ENCODE assay signal across 21 cellular contexts in the genomic region with DNA sequence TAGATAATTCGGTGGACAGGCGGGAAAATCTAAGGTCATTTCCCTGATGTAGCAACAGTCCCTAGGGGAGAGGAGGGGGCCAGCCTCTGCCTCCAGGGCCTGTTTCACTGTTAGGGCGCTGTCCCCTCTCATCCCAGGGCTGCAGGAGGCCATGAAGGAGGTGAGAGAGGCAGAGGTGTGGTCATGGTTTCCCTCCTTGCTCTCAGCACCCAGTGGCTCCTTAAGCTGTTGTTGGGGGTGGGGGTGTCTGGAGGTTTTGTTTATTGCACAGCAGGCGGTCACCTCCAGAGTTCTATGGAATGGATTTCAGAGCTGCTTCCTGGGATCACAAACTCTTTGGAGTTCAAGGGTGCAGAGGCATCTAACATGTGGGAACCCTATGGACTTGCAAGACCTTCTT.
"Had no signal": no experiment of that assay in that cellular context is flagged by ENCODE, and none has a peak within 500 bp of the region (broad histone marks: within the 10 kb centered on the region; RNA-seq: fewer than 3 reads in every experiment).

No MANE protein-coding gene starts in this region.

- H3K36me3 ChIP-seq: cardiac muscle cell, tibial nerve, vagina had no signal

- H3K27ac ChIP-seq: cardiac muscle cell, foreskin keratinocyte, hepatocyte, skin epidermis, tibial nerve, vagina had no signal

- H3K4me3 ChIP-seq: cardiac muscle cell, hepatocyte, skin epidermis, tibial nerve, vagina had no signal

- H3K4me3 Mint-ChIP-seq: activated CD4-positive, alpha-beta T cell treated with anti-CD3 and anti-CD28 coated beads, Interleukin-2, amount 10 ng/mL, durations not matched to agents 7 days and 5 days; activated naive CD8-positive, alpha-beta T cell treated with anti-CD3 and anti-CD28 coated beads, Interleukin-2, amount 10 ng/mL, durations not matched to agents 7 days and 5 days; activated T-helper 17 cell treated with anti-CD3 and anti-CD28 coated beads, Interleukin-2, amount 50 U/mL, for 72 hours; effector memory CD8-positive, alpha-beta T cell; naive thymus-derived CD8-positive, alpha-beta T cell; stimulated activated naive CD8-positive, alpha-beta T cell treated with anti-CD3 and anti-CD28 coated beads, Interleukin-15, Interleukin-2, amounts not matched to agents 100 ng/mL and 50 ng/mL, for 24 hours; T-helper 1 cell treated with Interleukin-12 subunit alpha and Interleukin-12 subunit beta and Interleukin-4 antibody, amounts not matched to agents 30 μg/mL and 1 μg/mL, for 36 hours had no signal

- DNase-seq: activated CD4-positive, alpha-beta T cell treated with anti-CD3 and anti-CD28 coated beads, Interleukin-2, amount 10 ng/mL, durations not matched to agents 7 days and 5 days; activated naive CD4-positive, alpha-beta T cell treated with Interleukin-2 at 50 U/mL for 16 hours; activated naive CD8-positive, alpha-beta T cell treated with anti-CD3 and anti-CD28 coated beads, Interleukin-2, amount 10 ng/mL, durations not matched to agents 7 days and 5 days; amygdala; dermis blood vessel endothelial cell; foreskin keratinocyte; left ventricle myocardium superior; mesenchymal stem cell; naive thymus-derived CD8-positive, alpha-beta T cell; right cardiac atrium had no signal

- H3K36me3 Mint-ChIP-seq: activated naive CD8-positive, alpha-beta T cell treated with anti-CD3 and anti-CD28 coated beads, Interleukin-2, amount 10 ng/mL, durations not matched to agents 7 days and 5 days; naive thymus-derived CD8-positive, alpha-beta T cell had no signal

- H3K4me1 ChIP-seq: foreskin keratinocyte, vagina had no signal

- FAIRE-seq: keratinocyte had no signal

- H3K9me3 Mint-ChIP-seq: activated CD4-positive, alpha-beta T cell treated with anti-CD3 and anti-CD28 coated beads, Interleukin-2, amount 10 ng/mL, durations not matched to agents 7 days and 5 days; activated naive CD8-positive, alpha-beta T cell treated with anti-CD3 and anti-CD28 coated beads, Interleukin-2, amount 10 ng/mL, durations not matched to agents 7 days and 5 days; activated T-helper 17 cell treated with anti-CD3 and anti-CD28 coated beads, Interleukin-2, amount 50 U/mL, for 72 hours; effector memory CD8-positive, alpha-beta T cell; stimulated activated naive CD8-positive, alpha-beta T cell treated with anti-CD3 and anti-CD28 coated beads, Interleukin-15, Interleukin-2, amounts not matched to agents 100 ng/mL and 50 ng/mL, for 24 hours; T-helper 1 cell treated with Interleukin-12 subunit alpha and Interleukin-12 subunit beta and Interleukin-4 antibody, amounts not matched to agents 30 μg/mL and 1 μg/mL, for 36 hours had no signal

- H3K9me3 ChIP-seq: tibial nerve, vagina had no signal

- ATAC-seq: activated CD4-positive, CD25-positive, alpha-beta regulatory T cell treated with anti-CD3 and anti-CD28 coated beads, Interleukin-2, amount 50 U/mL, for 24 hours; activated T-helper 17 cell treated with anti-CD3 and anti-CD28 coated beads, Interleukin-2, amount 50 U/mL, for 72 hours; effector memory CD8-positive, alpha-beta T cell; foreskin keratinocyte; left ventricle myocardium superior; naive thymus-derived CD8-positive, alpha-beta T cell; right cardiac atrium had no signal

- H3K4me1 Mint-ChIP-seq: activated T-helper 17 cell treated with anti-CD3 and anti-CD28 coated beads, Interleukin-2, amount 50 U/mL, for 72 hours had no signal

- H3K27ac Mint-ChIP-seq: activated CD4-positive, alpha-beta T cell treated with anti-CD3 and anti-CD28 coated beads, Interleukin-2, amount 10 ng/mL, durations not matched to agents 7 days and 5 days; activated naive CD8-positive, alpha-beta T cell treated with anti-CD3 and anti-CD28 coated beads, Interleukin-2, amount 10 ng/mL, durations not matched to agents 7 days and 5 days; activated T-helper 17 cell treated with anti-CD3 and anti-CD28 coated beads, Interleukin-2, amount 50 U/mL, for 72 hours; effector memory CD8-positive, alpha-beta T cell; naive thymus-derived CD8-positive, alpha-beta T cell; stimulated activated naive CD8-positive, alpha-beta T cell treated with anti-CD3 and anti-CD28 coated beads, Interleukin-15, Interleukin-2, amounts not matched to agents 100 ng/mL and 50 ng/mL, for 24 hours; T-helper 1 cell treated with Interleukin-12 subunit alpha and Interleukin-12 subunit beta and Interleukin-4 antibody, amounts not matched to agents 30 μg/mL and 1 μg/mL, for 36 hours had no signal
